1 cellular context compared by ENCODE assay signal in the genomic region with DNA sequence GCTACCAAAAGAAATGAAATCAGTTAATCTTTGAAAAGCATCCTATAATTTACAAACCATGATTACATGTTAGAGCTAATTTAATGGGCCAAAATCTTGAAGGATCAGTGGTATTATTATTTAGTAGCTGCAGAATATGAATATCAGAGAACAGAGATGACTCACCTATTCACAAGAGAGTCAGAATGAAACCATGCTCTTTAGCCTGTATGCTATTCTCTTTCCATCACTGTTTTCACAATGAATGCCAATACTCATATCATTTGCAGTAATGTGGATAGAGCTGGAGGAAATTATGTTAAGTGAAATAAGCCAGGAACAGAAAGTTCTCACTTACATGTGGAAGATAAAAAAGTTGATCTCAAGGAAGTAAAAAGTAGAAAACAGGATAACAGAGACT.
TF ChIP-seq lines count a peak whose summit lies in the region.

No MANE protein-coding gene starts in this region.

TF ChIP-seq in HepG2, 621 proteins besides CTCF, POLR2A, EP300 and RAD21 (continued from another document):
- TF ChIP-seq, protein P1, sequence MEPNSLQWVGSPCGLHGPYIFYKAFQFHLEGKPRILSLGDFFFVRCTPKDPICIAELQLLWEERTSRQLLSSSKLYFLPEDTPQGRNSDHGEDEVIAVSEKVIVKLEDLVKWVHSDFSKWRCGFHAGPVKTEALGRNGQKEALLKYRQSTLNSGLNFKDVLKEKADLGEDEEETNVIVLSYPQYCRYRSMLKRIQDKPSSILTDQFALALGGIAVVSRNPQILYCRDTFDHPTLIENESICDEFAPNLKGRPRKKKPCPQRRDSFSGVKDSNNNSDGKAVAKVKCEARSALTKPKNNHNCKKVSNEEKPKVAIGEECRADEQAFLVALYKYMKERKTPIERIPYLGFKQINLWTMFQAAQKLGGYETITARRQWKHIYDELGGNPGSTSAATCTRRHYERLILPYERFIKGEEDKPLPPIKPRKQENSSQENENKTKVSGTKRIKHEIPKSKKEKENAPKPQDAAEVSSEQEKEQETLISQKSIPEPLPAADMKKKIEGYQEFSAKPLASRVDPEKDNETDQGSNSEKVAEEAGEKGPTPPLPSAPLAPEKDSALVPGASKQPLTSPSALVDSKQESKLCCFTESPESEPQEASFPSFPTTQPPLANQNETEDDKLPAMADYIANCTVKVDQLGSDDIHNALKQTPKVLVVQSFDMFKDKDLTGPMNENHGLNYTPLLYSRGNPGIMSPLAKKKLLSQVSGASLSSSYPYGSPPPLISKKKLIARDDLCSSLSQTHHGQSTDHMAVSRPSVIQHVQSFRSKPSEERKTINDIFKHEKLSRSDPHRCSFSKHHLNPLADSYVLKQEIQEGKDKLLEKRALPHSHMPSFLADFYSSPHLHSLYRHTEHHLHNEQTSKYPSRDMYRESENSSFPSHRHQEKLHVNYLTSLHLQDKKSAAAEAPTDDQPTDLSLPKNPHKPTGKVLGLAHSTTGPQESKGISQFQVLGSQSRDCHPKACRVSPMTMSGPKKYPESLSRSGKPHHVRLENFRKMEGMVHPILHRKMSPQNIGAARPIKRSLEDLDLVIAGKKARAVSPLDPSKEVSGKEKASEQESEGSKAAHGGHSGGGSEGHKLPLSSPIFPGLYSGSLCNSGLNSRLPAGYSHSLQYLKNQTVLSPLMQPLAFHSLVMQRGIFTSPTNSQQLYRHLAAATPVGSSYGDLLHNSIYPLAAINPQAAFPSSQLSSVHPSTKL (CRISPR knock-in tag; IDR thresholded peaks at IDR 0.05), result no peak
- no peak for TF ChIP-seq ATAD3A (CRISPR knock-in tag; IDR thresholded peaks at IDR 0.05)
- TF ChIP-seq ZNF781 (CRISPR knock-in tag; IDR thresholded peaks at IDR 0.05; ENCODE audit: borderline replicate concordance, not compliant biosample characterization), result no peak
- no peak for TF ChIP-seq FLYWCH1 (CRISPR knock-in tag; IDR thresholded peaks at IDR 0.05)
- no peak for TF ChIP-seq ZNF552 (CRISPR knock-in tag; IDR thresholded peaks at IDR 0.05; ENCODE audit: borderline replicate concordance)
- no peak for TF ChIP-seq PPARG (CRISPR knock-in tag; conservative IDR thresholded peaks at IDR 0.05)
- TF ChIP-seq YY1 (IDR thresholded peaks at IDR 0.05; ENCODE audit: insufficient read depth, insufficient replicate concordance, low read depth, low read length), result no peak
- no peak for TF ChIP-seq ZSCAN31 (CRISPR knock-in tag; IDR thresholded peaks at IDR 0.05; ENCODE audit: low read depth)
- no peak for TF ChIP-seq ZNF660 (CRISPR knock-in tag; IDR thresholded peaks at IDR 0.05; ENCODE audit: borderline replicate concordance, low read depth)
